1 cellular context compared by ENCODE assay signal in genomic region chr6:31122803-31123706, GRCh38.
A peak's percentile ranks its signal among the peaks of the same experiment; 100 is the strongest.
TF ChIP-seq lines count a peak whose summit lies in the region.

No MANE protein-coding gene starts in this region.

TF ChIP-seq in endothelial cell of umbilical vein, 7 proteins besides CTCF, POLR2A, EP300 and RAD21:
- TF ChIP-seq FOS (IDR thresholded peaks at IDR 0.05; ENCODE audit: borderline replicate concordance, insufficient read depth, low read length) (no peak), JUN (IDR thresholded peaks at IDR 0.05; ENCODE audit: borderline replicate concordance, insufficient read depth, insufficient read length, low read depth) (peak; percentile 53), EZH2 (IDR thresholded peaks at IDR 0.05; ENCODE audit: borderline replicate concordance, low read depth, low read length, severe bottlenecking) (no peak), GATA2 (IDR thresholded peaks at IDR 0.05; ENCODE audit: insufficient read depth, insufficient read length, low read depth, low read length) (no peak), POLR2AphosphoS5 (IDR thresholded peaks at IDR 0.05; ENCODE audit: insufficient read depth, low read depth, low read length) (peak; percentile 74), MYC (IDR thresholded peaks at IDR 0.05; ENCODE audit: low read depth, low read length) (peak; percentile 89)
- TF ChIP-seq, protein P1, sequence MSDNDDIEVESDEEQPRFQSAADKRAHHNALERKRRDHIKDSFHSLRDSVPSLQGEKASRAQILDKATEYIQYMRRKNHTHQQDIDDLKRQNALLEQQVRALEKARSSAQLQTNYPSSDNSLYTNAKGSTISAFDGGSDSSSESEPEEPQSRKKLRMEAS (IDR thresholded peaks at IDR 0.05; ENCODE audit: insufficient read depth, insufficient read length), result peak; percentile 86
